ENCODE assay signal across 10 cellular contexts in the genomic region with DNA sequence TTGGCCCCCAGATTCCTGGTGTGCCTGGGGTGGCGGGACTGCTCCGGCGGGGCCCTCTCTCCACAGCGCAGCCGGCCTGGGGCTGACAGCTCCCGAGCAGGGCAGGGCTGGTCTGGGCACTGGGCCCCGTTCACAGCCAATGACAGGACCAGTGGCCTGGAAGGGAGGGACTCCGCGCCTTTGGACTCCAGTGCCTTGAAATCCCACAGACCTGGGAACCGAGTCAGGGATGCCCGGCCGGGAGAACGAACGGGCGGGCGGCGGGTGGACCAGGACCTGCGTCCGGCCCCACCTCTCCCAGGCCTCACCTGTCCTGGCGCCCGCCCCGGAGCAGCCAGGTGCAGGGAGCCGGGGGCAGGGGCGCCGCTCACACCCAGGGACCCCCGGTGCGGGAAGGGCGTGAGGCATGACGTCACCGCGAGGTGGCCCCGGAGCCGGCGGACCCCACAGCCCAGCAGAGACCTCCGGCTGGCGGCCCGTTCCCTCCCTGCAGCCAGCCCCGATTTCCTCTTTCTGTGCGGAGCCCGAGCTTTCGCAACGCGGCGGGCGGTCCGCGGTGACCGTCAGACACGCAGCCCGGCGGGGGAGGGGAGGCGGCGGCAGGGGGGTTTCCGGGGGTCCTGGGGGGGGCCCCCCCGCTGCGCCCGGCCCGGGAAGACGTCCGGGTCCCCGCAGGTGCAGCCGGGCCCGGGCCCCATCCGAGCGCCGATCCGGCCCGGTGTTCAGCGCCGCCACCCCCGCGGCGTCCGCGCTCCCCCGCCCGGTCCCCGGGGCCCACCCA. TPM values are rescaled to one million over a fixed set of nuclear protein-coding genes. Genes with fewer than 3 reads are reported as not detected.
DNase-seq lines count a peak whose midpoint lies in the region; ATAC-seq and TF ChIP-seq lines count a peak whose summit lies in the region.
"Had no signal": no experiment of that assay in that cellular context is flagged by ENCODE, and none has a peak within 500 bp of the region (broad histone marks: within the 10 kb centered on the region; RNA-seq: fewer than 3 reads in every experiment).

No MANE protein-coding gene starts in this region.

- intact Hi-C loops in spleen (cut with DNase I; ENCODE audit: low total_unique reads): loop anchor here (10.0 kb wide), 1 partner anchor 49 kb away; no protein-coding TSS in a partner anchor

- peak in 1 of 3 donors; percentile 9 for TF ChIP-seq POLR2A in spleen (IDR thresholded peaks at IDR 0.05)

- H3K4me1 ChIP-seq in BE2C: peaks cover 6% of the 10 kb centered on the region; the same call in 1 of the 2 replicates
- peaks cover 6 to 77% (median 43%) of the 10 kb centered on the region in 6 donors for H3K4me1 ChIP-seq in spleen

- 4 to 31% (median 9%) methylated on average over 6 to 78 of the region's 78 CpGs for WGBS in spleen, 5 donors

- H3K27ac ChIP-seq in caudate nucleus (ENCODE audit: low read depth, low read length): peak overlapping the region; percentile 70
- H3K27ac ChIP-seq in spleen: peak overlapping the region in 7 of 8 donors; percentile 52 to 92 (median 77)

- H3K4me3 ChIP-seq in BE2C (ENCODE audit: low read depth, low read length): peak overlapping the region; percentile 57
- H3K4me3 ChIP-seq in spleen: peak overlapping the region; percentile 33 to 82 (median 53)

- no peak for TF ChIP-seq CTCF in BE2C (IDR thresholded peaks at IDR 0.05; ENCODE audit: low read depth, low read length)
- no peak for TF ChIP-seq CTCF in spleen (IDR thresholded peaks at IDR 0.05 in 8 of 11, conservative IDR thresholded peaks at IDR 0.05 in 3 of 11)

- peak; percentile 12 for ATAC-seq in GM21360 (IDR thresholded peaks at IDR 0.05; ENCODE audit: unreplicated experiment)
- no peak for ATAC-seq in HG03565 (IDR thresholded peaks at IDR 0.05; ENCODE audit: unreplicated experiment)

- H3K9me3 ChIP-seq in BE2C (no peaks in the 10 kb centered on the region), spleen (no peaks in the 10 kb centered on the region)

- peak; percentile 70 for DNase-seq in BE2C
- peak; percentile 28 for DNase-seq in NCI-H226
- DNase-seq in caudate nucleus (lab: John Stamatoyannopoulos, UW): peak in 55 of 61 donors; percentile 25 to 87 (median 64)
- peak; percentile 59 for DNase-seq in kidney tubule cell (ENCODE audit: low spot score)
- DNase-seq in spleen: peak; percentile 92
- DNase-seq in epidermal melanocyte (ENCODE audit: insufficient read length, low spot score): no peak

- peaks cover 4% of the 10 kb centered on the region for H3K27me3 ChIP-seq in BE2C
- peaks cover 0 to 65% (median 22%) of the 10 kb centered on the region in 7 donors for H3K27me3 ChIP-seq in spleen (replicated peaks in 1 of 7)

- H3K36me3 ChIP-seq in BE2C (no peaks in the 10 kb centered on the region), spleen (peaks cover 0 to 12% (median 0%) of the 10 kb centered on the region in 6 donors)

RNA-seq across cellular contexts. Expression of gene ADAP1, which starts 0.7 kb away (rescaled TPM):
- 37.8 TPM for polyA plus RNA-seq in BE2C (2012; ENCODE audit: insufficient read depth, insufficient read length, low read depth)
- 10 to 100 TPM; 18.1 to 35.4 (median 25.7) TPM for total RNA-seq in spleen
- 10 to 100 TPM in 2 of 3 donors, 1 to 10 TPM in 1; 8.7 to 38.6 (median 12.8) TPM for polyA plus RNA-seq in spleen

RNA-seq across cellular contexts. Expression of gene COX19, which starts 21.6 kb away (rescaled TPM):
- polyA plus RNA-seq in BE2C (2012; ENCODE audit: insufficient read depth, insufficient read length, low read depth): 18.8 TPM
- 10 to 100 TPM; 12.4 to 29.1 (median 18.9) TPM for total RNA-seq in spleen
- polyA plus RNA-seq in spleen: 1 to 10 TPM; 7.1 to 8.9 (median 7.2) TPM

RNA-seq across cellular contexts. Expression of gene CYP2W1, which starts 29.2 kb away (rescaled TPM):
- polyA plus RNA-seq in BE2C (2012; ENCODE audit: insufficient read depth, insufficient read length, low read depth): 0.19 TPM
- 1 to 10 TPM in 1 of 7 donors, under 1 TPM in 4, not detected in 2; 0.13 to 1.2 (median 0.51) TPM for total RNA-seq in spleen
- polyA plus RNA-seq in spleen: under 1 TPM; 0.05 to 0.80 (median 0.28) TPM
- total RNA-seq: HT1080, renal cortical epithelial cell had no signal
